ENCODE assay signal across 1 cellular context in the genomic region with DNA sequence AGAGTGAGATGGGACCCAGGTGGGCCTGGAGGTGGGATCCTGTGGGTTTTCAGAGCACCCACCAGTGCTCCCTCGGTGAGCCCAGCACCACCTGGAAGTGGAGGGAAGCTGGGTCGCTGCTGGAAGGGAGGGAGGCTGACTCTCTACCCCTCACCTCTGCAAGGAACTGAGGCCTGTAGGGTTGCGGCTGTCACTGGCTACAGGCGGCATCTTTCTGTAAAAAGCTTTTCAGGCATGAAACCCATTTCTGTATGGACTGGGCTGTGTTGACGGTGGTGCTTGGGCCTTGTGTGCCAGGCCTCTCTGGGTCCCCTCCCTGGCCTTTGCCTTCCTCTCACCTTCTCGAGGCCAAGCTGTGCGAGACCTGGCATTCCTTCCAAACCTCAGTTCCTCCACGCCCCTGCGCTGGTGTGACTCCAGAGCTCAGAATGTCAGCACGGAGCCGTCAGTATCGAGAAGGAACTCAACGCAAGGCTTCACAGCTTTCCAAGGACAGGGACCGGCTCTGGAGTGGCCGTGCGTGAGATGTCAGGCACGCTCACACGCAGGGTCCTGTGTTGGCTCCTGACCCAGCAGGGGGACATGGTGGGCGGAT.
TF ChIP-seq lines count a peak whose summit lies in the region.

No MANE protein-coding gene starts in this region.

TF ChIP-seq in A549, 52 proteins besides CTCF, POLR2A, EP300 and RAD21 (continued from another document):
- TF ChIP-seq REST (IDR thresholded peaks at IDR 0.05) (no peak), HEYL (CRISPR knock-in tag; IDR thresholded peaks at IDR 0.05) (no peak)
